In the genomic region with DNA sequence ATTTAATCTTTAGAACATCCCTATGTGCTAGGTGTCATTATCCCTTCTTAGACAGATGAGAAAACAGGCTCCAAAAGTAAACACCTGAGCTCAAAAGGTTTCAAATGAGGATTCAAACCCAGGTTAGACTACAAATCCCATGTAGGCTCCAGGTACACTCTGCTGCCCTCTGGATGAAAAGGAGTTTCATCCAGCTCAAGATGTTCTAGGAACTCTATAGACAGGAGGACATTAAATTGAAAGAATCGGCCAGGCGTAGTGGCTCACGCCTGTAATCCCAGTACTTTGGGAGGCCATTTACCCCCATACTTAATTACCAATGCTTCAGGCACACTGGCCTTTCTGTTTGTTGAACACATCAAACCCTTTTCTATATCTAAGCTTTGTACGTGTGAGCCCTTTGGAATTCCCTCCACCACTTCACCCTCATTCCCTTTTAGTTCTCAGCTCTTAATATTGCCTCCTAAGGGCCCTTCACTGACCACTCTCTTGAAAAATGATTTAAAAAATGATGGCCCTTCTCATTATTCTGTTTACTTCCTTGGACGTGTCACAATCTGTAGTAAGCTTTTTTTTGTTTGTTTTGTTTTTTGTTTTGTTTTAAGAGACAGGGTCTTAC, we compare ENCODE assay signal across 1 cellular context.
TF ChIP-seq lines count a peak whose summit lies in the region.

No MANE protein-coding gene starts in this region.

TF ChIP-seq in WTC11, 78 proteins besides CTCF, POLR2A, EP300 and RAD21 (continued from another document):
- TF ChIP-seq HMGXB4 (CRISPR knock-in tag; IDR thresholded peaks at IDR 0.05) (no peak), ELF4 (CRISPR knock-in tag; IDR thresholded peaks at IDR 0.05; ENCODE audit: low read depth) (no peak), CDX4 (CRISPR knock-in tag; IDR thresholded peaks at IDR 0.05; ENCODE audit: borderline replicate concordance) (no peak), RORB (CRISPR knock-in tag; IDR thresholded peaks at IDR 0.05) (no peak), ZNF396 (CRISPR knock-in tag; IDR thresholded peaks at IDR 0.05; ENCODE audit: borderline replicate concordance) (no peak), ZNF416 (CRISPR knock-in tag; IDR thresholded peaks at IDR 0.05) (no peak), ZNF317 (CRISPR knock-in tag; IDR thresholded peaks at IDR 0.05; ENCODE audit: borderline replicate concordance, low read depth) (no peak), ZNF512 (CRISPR knock-in tag; IDR thresholded peaks at IDR 0.05; ENCODE audit: borderline replicate concordance) (no peak), ZNF423 (CRISPR knock-in tag; IDR thresholded peaks at IDR 0.05) (no peak), ATF2 (CRISPR knock-in tag; IDR thresholded peaks at IDR 0.05; ENCODE audit: borderline replicate concordance, low read depth) (no peak), ZBTB21 (CRISPR knock-in tag; IDR thresholded peaks at IDR 0.05; ENCODE audit: borderline replicate concordance) (no peak), CREB1 (CRISPR knock-in tag; IDR thresholded peaks at IDR 0.05) (no peak)
- TF ChIP-seq, protein P1, sequence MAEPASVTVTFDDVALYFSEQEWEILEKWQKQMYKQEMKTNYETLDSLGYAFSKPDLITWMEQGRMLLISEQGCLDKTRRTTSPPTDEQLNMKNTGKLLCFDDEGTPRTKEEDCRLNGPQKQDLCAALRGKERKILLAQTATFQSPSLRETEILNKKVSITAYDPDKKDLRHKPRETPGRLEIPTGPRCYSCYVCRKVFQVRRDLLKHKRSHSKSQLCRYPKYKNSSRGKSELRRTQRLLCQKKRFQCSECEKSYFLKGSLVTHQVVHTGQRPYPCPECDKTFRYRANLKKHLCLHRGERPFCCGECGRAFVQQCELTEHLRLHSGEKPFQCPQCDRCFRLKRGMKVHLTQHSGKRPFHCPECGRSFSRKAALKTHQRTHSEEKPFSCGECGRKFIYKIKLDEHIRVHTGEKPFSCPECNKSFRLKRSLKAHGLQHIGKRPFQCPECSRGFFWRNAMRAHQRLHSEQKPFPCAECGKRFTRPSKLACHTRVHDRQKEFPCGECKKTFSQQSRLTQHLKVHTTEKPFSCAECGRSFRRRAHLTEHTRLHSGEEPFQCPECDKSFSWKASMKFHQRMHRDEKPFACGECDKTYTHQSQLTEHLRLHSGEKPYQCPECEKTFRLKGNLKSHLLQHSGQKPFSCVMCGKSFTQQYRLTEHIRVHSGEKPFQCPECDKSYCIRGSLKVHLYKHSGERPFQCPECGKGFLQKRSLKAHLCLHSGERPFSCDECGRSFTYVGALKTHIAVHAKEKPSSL (CRISPR knock-in tag; conservative IDR thresholded peaks at IDR 0.05), result no peak
- TF ChIP-seq, protein P2, sequence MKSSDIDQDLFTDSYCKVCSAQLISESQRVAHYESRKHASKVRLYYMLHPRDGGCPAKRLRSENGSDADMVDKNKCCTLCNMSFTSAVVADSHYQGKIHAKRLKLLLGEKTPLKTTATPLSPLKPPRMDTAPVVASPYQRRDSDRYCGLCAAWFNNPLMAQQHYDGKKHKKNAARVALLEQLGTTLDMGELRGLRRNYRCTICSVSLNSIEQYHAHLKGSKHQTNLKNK (CRISPR knock-in tag; IDR thresholded peaks at IDR 0.05), result no peak
- TF ChIP-seq, protein P3, sequence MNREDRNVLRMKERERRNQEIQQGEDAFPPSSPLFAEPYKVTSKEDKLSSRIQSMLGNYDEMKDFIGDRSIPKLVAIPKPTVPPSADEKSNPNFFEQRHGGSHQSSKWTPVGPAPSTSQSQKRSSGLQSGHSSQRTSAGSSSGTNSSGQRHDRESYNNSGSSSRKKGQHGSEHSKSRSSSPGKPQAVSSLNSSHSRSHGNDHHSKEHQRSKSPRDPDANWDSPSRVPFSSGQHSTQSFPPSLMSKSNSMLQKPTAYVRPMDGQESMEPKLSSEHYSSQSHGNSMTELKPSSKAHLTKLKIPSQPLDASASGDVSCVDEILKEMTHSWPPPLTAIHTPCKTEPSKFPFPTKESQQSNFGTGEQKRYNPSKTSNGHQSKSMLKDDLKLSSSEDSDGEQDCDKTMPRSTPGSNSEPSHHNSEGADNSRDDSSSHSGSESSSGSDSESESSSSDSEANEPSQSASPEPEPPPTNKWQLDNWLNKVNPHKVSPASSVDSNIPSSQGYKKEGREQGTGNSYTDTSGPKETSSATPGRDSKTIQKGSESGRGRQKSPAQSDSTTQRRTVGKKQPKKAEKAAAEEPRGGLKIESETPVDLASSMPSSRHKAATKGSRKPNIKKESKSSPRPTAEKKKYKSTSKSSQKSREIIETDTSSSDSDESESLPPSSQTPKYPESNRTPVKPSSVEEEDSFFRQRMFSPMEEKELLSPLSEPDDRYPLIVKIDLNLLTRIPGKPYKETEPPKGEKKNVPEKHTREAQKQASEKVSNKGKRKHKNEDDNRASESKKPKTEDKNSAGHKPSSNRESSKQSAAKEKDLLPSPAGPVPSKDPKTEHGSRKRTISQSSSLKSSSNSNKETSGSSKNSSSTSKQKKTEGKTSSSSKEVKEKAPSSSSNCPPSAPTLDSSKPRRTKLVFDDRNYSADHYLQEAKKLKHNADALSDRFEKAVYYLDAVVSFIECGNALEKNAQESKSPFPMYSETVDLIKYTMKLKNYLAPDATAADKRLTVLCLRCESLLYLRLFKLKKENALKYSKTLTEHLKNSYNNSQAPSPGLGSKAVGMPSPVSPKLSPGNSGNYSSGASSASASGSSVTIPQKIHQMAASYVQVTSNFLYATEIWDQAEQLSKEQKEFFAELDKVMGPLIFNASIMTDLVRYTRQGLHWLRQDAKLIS (CRISPR knock-in tag; IDR thresholded peaks at IDR 0.05; ENCODE audit: borderline replicate concordance), result no peak
